Comparison of ENCODE assay signal across 9 cellular contexts in genomic region chr2:86372641-86373502, GRCh38. TPM values are rescaled to one million over a fixed set of nuclear protein-coding genes. Genes with fewer than 3 reads are reported as not detected.
DNase-seq lines count a peak whose midpoint lies in the region; ATAC-seq and TF ChIP-seq lines count a peak whose summit lies in the region.
"Had no signal": no experiment of that assay in that cellular context is flagged by ENCODE, and none has a peak within 500 bp of the region (broad histone marks: within the 10 kb centered on the region; RNA-seq: fewer than 3 reads in every experiment).

No MANE protein-coding gene starts in this region.

- no peak overlapping the region for H3K27ac ChIP-seq in brain microvascular endothelial cell
- no peak overlapping the region for H3K27ac ChIP-seq in effector memory CD4-positive, alpha-beta T cell (ENCODE audit: insufficient read depth, low read length, poor library complexity, severe bottlenecking)

- intact Hi-C loops in activated naive CD4-positive, alpha-beta T cell treated with anti-CD3 and anti-CD28 coated beads for 36 hours (cut with micrococcal nuclease) = no loop called here
- intact Hi-C loops in left colon (cut with DNase I, micrococcal nuclease) = no loop called here

- ATAC-seq in left colon (peak; percentile 69), GM21786 (IDR thresholded peaks at IDR 0.05; ENCODE audit: unreplicated experiment) (no peak)

- H3K4me3 ChIP-seq in brain microvascular endothelial cell (ENCODE audit: low read depth, low read length) = no peak overlapping the region
- H3K4me3 ChIP-seq in effector memory CD4-positive, alpha-beta T cell (ENCODE audit: insufficient read depth, low read depth, low read length, poor library complexity, severe bottlenecking) = no peak overlapping the region

- H3K27ac Mint-ChIP-seq in activated naive CD4-positive, alpha-beta T cell treated with anti-CD3 and anti-CD28 coated beads for 36 hours = no peak overlapping the region
- H3K27ac Mint-ChIP-seq in activated naive CD4-positive, alpha-beta T cell treated with anti-CD3 and anti-CD28 coated beads, Interleukin-2, amount 10 ng/mL, durations not matched to agents 7 days and 5 days = no peak overlapping the region
- H3K27ac Mint-ChIP-seq: activated naive CD8-positive, alpha-beta T cell treated with anti-CD3 and anti-CD28 coated beads, Interleukin-2, amount 10 ng/mL, durations not matched to agents 7 days and 5 days had no signal

- H3K4me3 Mint-ChIP-seq in activated naive CD4-positive, alpha-beta T cell treated with anti-CD3 and anti-CD28 coated beads for 36 hours = no peak overlapping the region
- no peak overlapping the region for H3K4me3 Mint-ChIP-seq in activated naive CD4-positive, alpha-beta T cell treated with anti-CD3 and anti-CD28 coated beads, Interleukin-2, amount 10 ng/mL, durations not matched to agents 7 days and 5 days
- H3K4me3 Mint-ChIP-seq: activated naive CD8-positive, alpha-beta T cell treated with anti-CD3 and anti-CD28 coated beads, Interleukin-2, amount 10 ng/mL, durations not matched to agents 7 days and 5 days had no signal

- CTCF ChIA-PET in activated naive CD4-positive, alpha-beta T cell treated with anti-CD3 and anti-CD28 coated beads for 36 hours (lab: Charles Lee) = interaction anchor here (0.6 to 3.2 kb wide), 7 partner anchors 10 to 152 kb away, joined by 3 to 24 read pairs (median 3); no protein-coding TSS in a partner anchor
- CTCF ChIA-PET in activated naive CD4-positive, alpha-beta T cell treated with anti-CD3 and anti-CD28 coated beads, Interleukin-2, amount 10 ng/mL, durations not matched to agents 7 days and 5 days (lab: Charles Lee) = interaction anchor here (0.6 to 1.7 kb wide), 7 partner anchors 9 to 225 kb away, joined by 3 to 7 read pairs (median 4); no protein-coding TSS in a partner anchor

- DNase-seq in activated naive CD4-positive, alpha-beta T cell treated with anti-CD3 and anti-CD28 coated beads for 36 hours = peak; percentile 18
- no peak for DNase-seq in activated naive CD4-positive, alpha-beta T cell treated with anti-CD3 and anti-CD28 coated beads, Interleukin-2, amount 10 ng/mL, durations not matched to agents 7 days and 5 days
- DNase-seq in NCI-H2171 (lab: John Stamatoyannopoulos, UW) (peak; percentile 22), brain microvascular endothelial cell (peak; percentile 37), left colon (peak in 1 of 2 donors; percentile 47), occipital lobe (lab: John Stamatoyannopoulos, UW) (no peak)
- no peak for DNase-seq in effector memory CD4-positive, alpha-beta T cell
- DNase-seq: activated naive CD8-positive, alpha-beta T cell treated with anti-CD3 and anti-CD28 coated beads, Interleukin-2, amount 10 ng/mL, durations not matched to agents 7 days and 5 days had no signal

- no peaks in the 10 kb centered on the region for H3K9me3 ChIP-seq in effector memory CD4-positive, alpha-beta T cell (ENCODE audit: control insufficient read depth, low read length)

- peak; percentile 79 for TF ChIP-seq CTCF in brain microvascular endothelial cell (IDR thresholded peaks at IDR 0.05; ENCODE audit: low read depth, low read length, missing control alignments)

- H3K4me1 Mint-ChIP-seq in activated naive CD4-positive, alpha-beta T cell treated with anti-CD3 and anti-CD28 coated beads for 36 hours (ENCODE audit: low read depth) = peaks cover 45% of the 10 kb centered on the region
- H3K4me1 Mint-ChIP-seq in activated naive CD4-positive, alpha-beta T cell treated with anti-CD3 and anti-CD28 coated beads, Interleukin-2, amount 10 ng/mL, durations not matched to agents 7 days and 5 days = peaks cover 41% of the 10 kb centered on the region

- H3K4me1 ChIP-seq in effector memory CD4-positive, alpha-beta T cell (ENCODE audit: control insufficient read depth, insufficient read depth, low read length, poor library complexity, severe bottlenecking) = peaks cover 13% of the 10 kb centered on the region

- H3K9me3 Mint-ChIP-seq in activated naive CD4-positive, alpha-beta T cell treated with anti-CD3 and anti-CD28 coated beads for 36 hours = peaks cover 9% of the 10 kb centered on the region
- peaks cover 8% of the 10 kb centered on the region for H3K9me3 Mint-ChIP-seq in activated naive CD4-positive, alpha-beta T cell treated with anti-CD3 and anti-CD28 coated beads, Interleukin-2, amount 10 ng/mL, durations not matched to agents 7 days and 5 days
- H3K9me3 Mint-ChIP-seq: activated naive CD8-positive, alpha-beta T cell treated with anti-CD3 and anti-CD28 coated beads, Interleukin-2, amount 10 ng/mL, durations not matched to agents 7 days and 5 days had no signal

- peaks cover 5% of the 10 kb centered on the region for H3K36me3 Mint-ChIP-seq in activated naive CD4-positive, alpha-beta T cell treated with anti-CD3 and anti-CD28 coated beads for 36 hours (ENCODE audit: low read depth)
- H3K36me3 Mint-ChIP-seq in activated naive CD4-positive, alpha-beta T cell treated with anti-CD3 and anti-CD28 coated beads, Interleukin-2, amount 10 ng/mL, durations not matched to agents 7 days and 5 days = peaks cover 12% of the 10 kb centered on the region

- no peaks in the 10 kb centered on the region for H3K27me3 Mint-ChIP-seq in activated naive CD4-positive, alpha-beta T cell treated with anti-CD3 and anti-CD28 coated beads for 36 hours (ENCODE audit: low read depth)
- H3K27me3 Mint-ChIP-seq in activated naive CD4-positive, alpha-beta T cell treated with anti-CD3 and anti-CD28 coated beads, Interleukin-2, amount 10 ng/mL, durations not matched to agents 7 days and 5 days = peaks cover 5% of the 10 kb centered on the region

- no peaks in the 10 kb centered on the region for H3K36me3 ChIP-seq in brain microvascular endothelial cell (replicated peaks)
- no peaks in the 10 kb centered on the region for H3K36me3 ChIP-seq in effector memory CD4-positive, alpha-beta T cell (ENCODE audit: control insufficient read depth, insufficient read depth, low read length)

- in situ Hi-C loops in brain microvascular endothelial cell (cut with HindIII; ENCODE audit: low pct_ligation_motif_present, low sequenced_read_pairs) = no loop called here

- no peaks in the 10 kb centered on the region for H3K27me3 ChIP-seq in brain microvascular endothelial cell (replicated peaks)
- H3K27me3 ChIP-seq in effector memory CD4-positive, alpha-beta T cell (replicated peaks; ENCODE audit: control insufficient read depth, insufficient read depth, low read length, poor library complexity, severe bottlenecking) = no peaks in the 10 kb centered on the region

RNA-seq across cellular contexts. Expression of gene REEP1, which starts 35.4 kb away (rescaled TPM):
- total RNA-seq in activated naive CD4-positive, alpha-beta T cell treated with anti-CD3 and anti-CD28 coated beads for 36 hours = under 1 TPM; 0.19 to 0.37 TPM
- total RNA-seq in left colon (1 to 10 TPM; 4.2 to 7.1 TPM), occipital lobe (156 TPM)

Comparison
In these comparisons a context has a peak if more than half of its experiments do, and no peak if none do; other contexts are left out.
1. DNase-seq: peak in activated naive CD4-positive, alpha-beta T cell treated with anti-CD3 and anti-CD28 coated beads for 36 hours (single experiment), NCI-H2171 (single experiment) and brain microvascular endothelial cell (single experiment); none in activated naive CD4-positive, alpha-beta T cell treated with anti-CD3 and anti-CD28 coated beads, Interleukin-2, amount 10 ng/mL, durations not matched to agents 7 days and 5 days (single experiment), effector memory CD4-positive, alpha-beta T cell (0 of 3) and occipital lobe (single experiment).
2. RNA of gene REEP1, which starts 35.4 kb away (total RNA-seq): 156 TPM in occipital lobe (single experiment); 4.2 to 7.1 TPM in left colon and 0.19 to 0.37 TPM in activated naive CD4-positive, alpha-beta T cell treated with anti-CD3 and anti-CD28 coated beads for 36 hours; every median in the first group is over 10 times any median in the second.